Comparison of ENCODE assay signal across 1 cellular context in genomic region chrX:153926863-153927685, GRCh38.
TF ChIP-seq lines count a peak whose summit lies in the region.

No MANE protein-coding gene starts in this region.

TF ChIP-seq in HepG2, 621 proteins besides CTCF, POLR2A, EP300 and RAD21 (continued from another document and continues in another):
- TF ChIP-seq CEBPZ (IDR thresholded peaks at IDR 0.05; ENCODE audit: low read length) (no peak), AKAP8 (CRISPR knock-in tag; IDR thresholded peaks at IDR 0.05) (peak; percentile 23; the same call in 1 of the 2 replicates), FOXK1 (CRISPR knock-in tag; IDR thresholded peaks at IDR 0.05; ENCODE audit: borderline replicate concordance, low read depth) (no peak), KAT8 (CRISPR knock-in tag; IDR thresholded peaks at IDR 0.05) (0 out of 2 replicates have a peak, but pooled peaks have one; percentile 7), ZNF329 (CRISPR knock-in tag; IDR thresholded peaks at IDR 0.05; ENCODE audit: low read depth) (0 out of 2 replicates have a peak, but pooled peaks have one; percentile 12), SP5 (CRISPR knock-in tag; IDR thresholded peaks at IDR 0.05; ENCODE audit: borderline replicate concordance, low read depth) (peak; percentile 71), ARID5B (CRISPR knock-in tag; IDR thresholded peaks at IDR 0.05) (peak; percentile 36; the same call in 1 of the 2 replicates), SIN3A (IDR thresholded peaks at IDR 0.05; ENCODE audit: borderline replicate concordance, low read depth, low read length) (0 out of 2 replicates have a peak, but pooled peaks have one; percentile 33), TRIM22 (IDR thresholded peaks at IDR 0.05) (no peak), ATM (IDR thresholded peaks at IDR 0.05; ENCODE audit: borderline replicate concordance) (no peak), PRDM10 (CRISPR knock-in tag; IDR thresholded peaks at IDR 0.05; ENCODE audit: low read depth) (no peak), HIC2 (CRISPR knock-in tag; IDR thresholded peaks at IDR 0.05; ENCODE audit: low read depth) (peak; percentile 89; the same call in 1 of the 2 replicates), REST (IDR thresholded peaks at IDR 0.05; ENCODE audit: borderline replicate concordance in 1 of 2, low read depth in 1 of 2, low read length in 2 of 2) (peak in 1 of 2 experiments; percentile 17; a peak in 1 of 4 replicates), IRF2 (CRISPR knock-in tag; IDR thresholded peaks at IDR 0.05) (no peak), ZNF512B (CRISPR knock-in tag; IDR thresholded peaks at IDR 0.05; ENCODE audit: borderline replicate concordance) (no peak), CHD2 (IDR thresholded peaks at IDR 0.05; ENCODE audit: low read depth, low read length) (no peak), LCORL (IDR thresholded peaks at IDR 0.05) (no peak), LCORL (CRISPR knock-in tag; IDR thresholded peaks at IDR 0.05) (peak; percentile 41; the same call in 1 of the 2 replicates), KMT2B (CRISPR knock-in tag; IDR thresholded peaks at IDR 0.05) (no peak), THAP9 (CRISPR knock-in tag; IDR thresholded peaks at IDR 0.05; ENCODE audit: borderline replicate concordance) (peak; percentile 63; the same call in 1 of the 2 replicates), BCL3 (CRISPR knock-in tag; IDR thresholded peaks at IDR 0.05) (0 out of 2 replicates have a peak, but pooled peaks have one; percentile 5), REXO4 (CRISPR knock-in tag; IDR thresholded peaks at IDR 0.05; ENCODE audit: borderline replicate concordance) (no peak)
